In the genomic region with DNA sequence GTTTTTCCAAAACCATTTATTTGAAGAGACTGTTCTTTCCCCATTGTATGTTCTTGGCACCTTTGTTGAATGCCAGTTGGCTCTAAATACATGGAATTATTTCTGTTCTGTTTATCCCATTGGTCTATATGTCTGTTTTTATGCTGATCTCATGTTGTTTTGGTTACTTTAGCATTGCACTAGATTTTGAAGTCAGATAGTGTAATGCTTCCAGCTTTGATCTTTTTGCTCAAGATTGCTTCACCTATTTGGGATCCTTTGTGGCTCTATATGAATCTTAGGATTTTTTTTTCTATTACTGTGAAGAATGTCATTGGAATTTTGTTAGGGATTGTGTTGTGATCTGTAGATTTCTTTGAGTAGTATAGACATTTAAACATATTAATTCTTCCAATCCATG, we compare ENCODE assay signal across 34 cellular contexts.
"Had no signal": no experiment of that assay in that cellular context is flagged by ENCODE, and none has a peak within 500 bp of the region (broad histone marks: within the 10 kb centered on the region; RNA-seq: fewer than 3 reads in every experiment).

No MANE protein-coding gene starts in this region.

- H3K4me2 ChIP-seq: KMS-11 had no signal

- H3K27ac ChIP-seq: KMS-11 had no signal

- H3K4me3 ChIP-seq: MG63 had no signal

- DNase-seq: Karpas-422, Kasumi-1, MG63, MM.1S, MV-4-11, NCI-H1048, NCI-H1092, NCI-H1092 treated with DMSO at 0.1 percent for 48 hours, NCI-H1105, NCI-H1105 treated with DMSO at 0.1 percent for 48 hours, NCI-H1417, NCI-H1417 treated with DMSO at 0.1 percent for 48 hours, NCI-H1436, NCI-H1436 treated with DMSO at 0.1 percent for 48 hours, NCI-H146, NCI-H1694, NCI-H1694 treated with DMSO at 0.1 percent for 48 hours, NCI-H187, NCI-H187 treated with DMSO at 0.1 percent for 48 hours, NCI-H1930, NCI-H2029, NCI-H2029 treated with DMSO at 0.1 percent for 48 hours, NCI-H2081, NCI-H2107, NCI-H2171, NCI-H2171 treated with DMSO at 0.1 percent for 48 hours, NCI-H2227 treated with DMSO at 0.1 percent for 48 hours, NCI-H226, NCI-H345, NCI-H446, NCI-H446 treated with DMSO at 0.1 percent for 48 hours, NCI-H510A, NCI-H510A treated with DMSO at 0.1 percent for 48 hours had no signal

- H3K27me3 ChIP-seq: MG63 had no signal

- H3K9ac ChIP-seq: KMS-11 had no signal

- H3K36me3 ChIP-seq: MG63 had no signal
